In genomic region chr7:92833024-92833765, GRCh38 we compare ENCODE assay signal across 7 cellular contexts. TPM values are rescaled to one million over a fixed set of nuclear protein-coding genes. Genes with fewer than 3 reads are reported as not detected.
A peak's percentile ranks its signal among the peaks of the same experiment; 100 is the strongest.
DNase-seq lines count a peak whose midpoint lies in the region; ATAC-seq and TF ChIP-seq lines count a peak whose summit lies in the region.

No MANE protein-coding gene starts in this region.

- in situ Hi-C loops in GM13977 (cut with MboI; ENCODE audit: low pct_unique_long_range_greater_than_20kb, low sequenced_read_pairs, unreplicated experiment) (loop anchor here (5.0 to 25.0 kb wide), 3 partner anchors 141 to 229 kb away; no protein-coding TSS in a partner anchor), astrocyte of the spinal cord (cut with HindIII; ENCODE audit: low sequenced_read_pairs) (no loop called here)

- peak; percentile 55 for ATAC-seq in HG02763 (IDR thresholded peaks at IDR 0.05; ENCODE audit: unreplicated experiment)

- H3K9ac ChIP-seq in iPS-15b (ENCODE audit: low read depth, low read length) (peak overlapping the region; percentile 80), skeletal muscle satellite cell (ENCODE audit: low read depth, low read length) (peak overlapping the region; percentile 98)

- peak overlapping the region; percentile 93 for H3K4me3 ChIP-seq in astrocyte of the spinal cord (ENCODE audit: low read depth, low read length)
- peak overlapping the region; percentile 92 for H3K4me3 ChIP-seq in iPS-15b (ENCODE audit: low read depth, low read length)
- H3K4me3 ChIP-seq in skeletal muscle satellite cell (ENCODE audit: low read length): peak overlapping the region; percentile 94

- H3K4me2 ChIP-seq in skeletal muscle satellite cell (ENCODE audit: low read length): peak overlapping the region; percentile 99

- H3K4me1 ChIP-seq in iPS-15b (ENCODE audit: control insufficient read depth, insufficient read depth, low read length) (peaks cover 25% of the 10 kb centered on the region), skeletal muscle satellite cell (ENCODE audit: control insufficient read depth, insufficient read depth, low read length) (peaks cover 37% of the 10 kb centered on the region)

- DNase-seq in GM13977 (ENCODE audit: low spot score) (peak; percentile 79), NCI-H1417 treated with DMSO at 0.1 percent for 48 hours (lab: John Stamatoyannopoulos, UW) (peak; percentile 66), T1000 (lab: John Stamatoyannopoulos, UW) (peak; percentile 43), astrocyte of the spinal cord (ENCODE audit: low read depth, low spot score) (peak; percentile 81)

- no peaks in the 10 kb centered on the region for H3K27me3 ChIP-seq in iPS-15b (ENCODE audit: control insufficient read depth, insufficient read depth, low read length)
- no peaks in the 10 kb centered on the region for H3K27me3 ChIP-seq in skeletal muscle satellite cell (ENCODE audit: control insufficient read depth, insufficient read depth, low read length)

- TF ChIP-seq CTCF in GM13977 (IDR thresholded peaks at IDR 0.05; ENCODE audit: extremely low read depth, insufficient read depth, missing control alignments): peak; percentile 96
- TF ChIP-seq CTCF in astrocyte of the spinal cord (IDR thresholded peaks at IDR 0.05; ENCODE audit: low read depth, low read length): peak; percentile 84

- H3K9me3 ChIP-seq in iPS-15b (ENCODE audit: control insufficient read depth, insufficient read depth, low read length): no peaks in the 10 kb centered on the region
- H3K9me3 ChIP-seq in skeletal muscle satellite cell (replicated peaks; ENCODE audit: low read length): no peaks in the 10 kb centered on the region

- H3K36me3 ChIP-seq in iPS-15b (ENCODE audit: control insufficient read depth, insufficient read depth, low read length) (no peaks in the 10 kb centered on the region), skeletal muscle satellite cell (ENCODE audit: insufficient read depth, low read length) (peaks cover 25% of the 10 kb centered on the region)

RNA-seq across cellular contexts. Expression of gene CDK6, which starts 3.2 kb away (rescaled TPM):
- total RNA-seq in skeletal muscle satellite cell (2012; rRNA removed): 47.4 and 67.2 TPM in 2 replicates

Comparison
In these comparisons a context has a peak if more than half of its experiments do, and no peak if none do; other contexts are left out.
1. Peak in every context shown above with its lines: DNase-seq, ATAC-seq and H3K4me3 ChIP-seq.